Comparison of ENCODE assay signal across 12 cellular contexts in the genomic region with DNA sequence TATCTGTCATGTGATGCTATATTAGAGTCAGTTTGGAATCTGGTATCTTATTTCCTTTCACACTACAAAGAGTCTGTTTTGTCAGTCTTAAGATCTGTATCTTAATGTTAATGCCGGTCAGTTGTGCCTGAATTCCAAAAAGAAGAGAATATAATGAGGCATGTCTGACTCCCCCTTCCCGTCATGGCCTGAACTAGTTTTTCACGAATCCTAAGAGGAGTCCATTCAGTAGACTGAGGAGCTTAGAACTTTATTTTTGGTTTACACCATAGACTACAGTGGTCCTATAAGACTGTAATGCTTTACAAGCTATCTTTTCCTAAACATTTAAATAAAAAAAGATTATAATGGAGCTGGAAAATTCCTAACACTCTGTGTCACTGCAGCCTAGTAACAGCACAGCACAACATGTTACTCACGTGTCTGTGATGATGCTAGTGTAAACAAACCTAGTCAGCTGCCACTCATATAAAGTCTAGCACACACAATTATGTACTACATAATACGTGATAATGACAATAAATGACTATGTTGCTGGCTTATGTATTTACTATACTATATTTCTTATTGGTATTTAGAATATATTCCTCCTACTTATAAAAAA. TPM values are rescaled to one million over a fixed set of nuclear protein-coding genes. Genes with fewer than 3 reads are reported as not detected.
DNase-seq lines count a peak whose midpoint lies in the region; ATAC-seq and TF ChIP-seq lines count a peak whose summit lies in the region.
"Had no signal": no experiment of that assay in that cellular context is flagged by ENCODE, and none has a peak within 500 bp of the region (broad histone marks: within the 10 kb centered on the region; RNA-seq: fewer than 3 reads in every experiment).

No MANE protein-coding gene starts in this region.

- CTCF ChIA-PET in mammary epithelial cell (lab: Charles Lee; ENCODE audit: low non-redundant PET) = interaction anchor here (0.7 kb wide), 1 partner anchor 596 kb away, joined by 5 read pairs; no protein-coding TSS in a partner anchor

- peak overlapping the region; percentile 18 for H3K27ac ChIP-seq in mammary epithelial cell (ENCODE audit: insufficient read depth, low read depth, low read length)
- H3K27ac ChIP-seq in mesenchymal stem cell (ENCODE audit: low read length, poor library complexity, severe bottlenecking) = no peak overlapping the region
- no peak overlapping the region for H3K27ac ChIP-seq in upper lobe of left lung
- H3K27ac ChIP-seq: psoas muscle had no signal

- no peaks in the 10 kb centered on the region for H3K36me3 ChIP-seq in mammary epithelial cell (ENCODE audit: insufficient read depth, low read length)
- peaks cover 0 to 13% of the 10 kb centered on the region in 2 experiments for H3K36me3 ChIP-seq in mesenchymal stem cell (ENCODE audit: control insufficient read depth in 1 of 2, insufficient read depth in 2 of 2, low read depth in 1 of 2, low read length in 2 of 2)
- H3K36me3 ChIP-seq in upper lobe of left lung = peaks cover 0 to 5% (median 1%) of the 10 kb centered on the region in 4 donors

- TF ChIP-seq EP300 in upper lobe of left lung (IDR thresholded peaks at IDR 0.05) = no peak

- no peak overlapping the region for H4K91ac ChIP-seq in mesenchymal stem cell (ENCODE audit: low read length)

- H3K23ac ChIP-seq in mesenchymal stem cell (ENCODE audit: low read length in 2 of 2) = no peak overlapping the region

- no TSS peak for BruUV-seq in mammary epithelial cell (replicated peaks; lab: Mats Ljungman, UMichigan)

- no peak overlapping the region for H3K4ac ChIP-seq in mesenchymal stem cell (ENCODE audit: low read depth in 1 of 2, low read length in 2 of 2)

- H3K4me2 ChIP-seq in mammary epithelial cell (ENCODE audit: insufficient read depth, low read depth, low read length) = no peak overlapping the region
- no peak overlapping the region for H3K4me2 ChIP-seq in mesenchymal stem cell (ENCODE audit: low read length, poor library complexity, severe bottlenecking)

- H2AFZ ChIP-seq in mammary epithelial cell (ENCODE audit: low read depth, low read length) (no peak overlapping the region), mesenchymal stem cell (ENCODE audit: low read depth, low read length) (no peak overlapping the region)

- no peak for TF ChIP-seq CTCF in mammary epithelial cell (conservative IDR thresholded peaks at IDR 0.05 in 1 of 2, IDR thresholded peaks at IDR 0.05 in 1 of 2; ENCODE audit: extremely low read depth in 1 of 2, insufficient read depth in 1 of 2, low read depth in 1 of 2, low read length in 2 of 2)
- TF ChIP-seq CTCF in upper lobe of left lung (IDR thresholded peaks at IDR 0.05) = no peak

- peaks cover 6% of the 10 kb centered on the region for H3K4me1 ChIP-seq in mammary epithelial cell (ENCODE audit: insufficient read depth, low read length)
- peaks cover 2% of the 10 kb centered on the region for H3K4me1 ChIP-seq in mesenchymal stem cell (ENCODE audit: control insufficient read depth, insufficient read depth, low read depth, low read length)
- H3K4me1 ChIP-seq in upper lobe of left lung = peaks cover 0 to 11% (median 4%) of the 10 kb centered on the region in 4 donors
- H3K4me1 ChIP-seq: psoas muscle had no signal

- no peak overlapping the region for H3K18ac ChIP-seq in mesenchymal stem cell (ENCODE audit: low read depth in 1 of 2, low read length in 2 of 2)

- no peak overlapping the region for H2BK12ac ChIP-seq in mesenchymal stem cell (ENCODE audit: low read length in 2 of 2)

- H3K27me3 ChIP-seq in mammary epithelial cell (ENCODE audit: insufficient read depth, low read length) (no peaks in the 10 kb centered on the region), mesenchymal stem cell (ENCODE audit: control insufficient read depth in 1 of 2, insufficient read depth in 1 of 2, low read length in 2 of 2) (no peaks in the 10 kb centered on the region), upper lobe of left lung (no peaks in the 10 kb centered on the region)

- H2BK15ac ChIP-seq in mesenchymal stem cell (ENCODE audit: low read depth, poor library complexity, severe bottlenecking) = no peak overlapping the region

- ATAC-seq in GM19035 (IDR thresholded peaks at IDR 0.05; ENCODE audit: unreplicated experiment) (no peak), upper lobe of left lung (ENCODE audit: low FRiP score in 2 of 2) (no peak)
- ATAC-seq: psoas muscle had no signal

- H3K4me3 ChIP-seq in mammary epithelial cell (replicated peaks in 1 of 3; ENCODE audit: insufficient read depth in 1 of 3, low read depth in 2 of 3, low read length in 3 of 3) = no peak overlapping the region
- H3K4me3 ChIP-seq in mesenchymal stem cell (ENCODE audit: insufficient read depth in 1 of 2, low read depth in 1 of 2, low read length in 2 of 2) = no peak overlapping the region
- H3K4me3 ChIP-seq in upper lobe of left lung = no peak overlapping the region
- H3K4me3 ChIP-seq: psoas muscle had no signal

- no peaks in the 10 kb centered on the region for H4K20me1 ChIP-seq in mammary epithelial cell (ENCODE audit: insufficient read depth, low read length)

- H4K8ac ChIP-seq in mesenchymal stem cell (ENCODE audit: low read length) = no peak overlapping the region

- in situ Hi-C loops in mammary epithelial cell (cut with MboI; ENCODE audit: low sequenced_read_pairs in 2 of 2) = no loop called here

- peaks cover 16% of the 10 kb centered on the region for H3K79me1 ChIP-seq in mesenchymal stem cell (replicated peaks; ENCODE audit: low read length, poor library complexity, severe bottlenecking)

- H3K79me2 ChIP-seq in mammary epithelial cell (ENCODE audit: insufficient read depth, low read length) = no peaks in the 10 kb centered on the region

- intact Hi-C loops in mammary epithelial cell (cut with micrococcal nuclease) = no loop called here

- no peak overlapping the region for H3K9ac ChIP-seq in mammary epithelial cell (ENCODE audit: insufficient read depth, low read length)
- H3K9ac ChIP-seq in mesenchymal stem cell (ENCODE audit: low read length) = peak overlapping the region; percentile 73

- DNase-seq in DMS53 (lab: John Stamatoyannopoulos, UW) (peak; percentile 90), NCI-H146 (lab: John Stamatoyannopoulos, UW) (peak; percentile 44), mammary epithelial cell (peak; percentile 42), mesenchymal stem cell (peak; percentile 85), upper lobe of left lung (no peak), GF-D8 (lab: John Stamatoyannopoulos, UW) (no peak)
- no peak for DNase-seq in activated CD4-positive, alpha-beta T cell treated with anti-CD3 and anti-CD28 coated beads for 4 hours
- DNase-seq: activated CD4-positive, alpha-beta T cell treated with anti-CD3 and anti-CD28 coated beads, Interleukin-2, amount 10 ng/mL, durations not matched to agents 7 days and 5 days; amygdala; KBM-7; psoas muscle had no signal

- H2BK120ac ChIP-seq in mesenchymal stem cell (ENCODE audit: low read depth, low read length) = no peak overlapping the region

- dilution Hi-C loops in mammary epithelial cell (cut with HindIII; ENCODE audit: low sequenced_read_pairs) = no loop called here

- no peak for TF ChIP-seq POLR2A in upper lobe of left lung (IDR thresholded peaks at IDR 0.05)

- H3K14ac ChIP-seq in mesenchymal stem cell (ENCODE audit: low read length in 2 of 2) = no peak overlapping the region

- WGBS in mammary epithelial cell (ENCODE audit: low coverage, missing lambda C conversion rate) = 77% methylated on average over 5 of the region's 5 CpGs
- 52% methylated on average over 2 of the region's 5 CpGs for WGBS in mesenchymal stem cell
- 76 to 77% methylated on average over 5 of the region's 5 CpGs for WGBS in upper lobe of left lung, 2 donors

- no peak overlapping the region for H2AK5ac ChIP-seq in mesenchymal stem cell (ENCODE audit: low read length, severe bottlenecking)

- H3K9me3 ChIP-seq in mammary epithelial cell (replicated peaks; ENCODE audit: insufficient read depth, low read length) (no peaks in the 10 kb centered on the region), mesenchymal stem cell (ENCODE audit: control insufficient read depth, low read length) (no peaks in the 10 kb centered on the region), upper lobe of left lung (no peaks in the 10 kb centered on the region)
- H3K9me3 ChIP-seq: psoas muscle had no signal

- no peak overlapping the region for H2BK5ac ChIP-seq in mesenchymal stem cell (ENCODE audit: low read depth, low read length, poor library complexity, severe bottlenecking)

RNA-seq across cellular contexts. Expression of a gene that starts 50.6 kb away (rescaled TPM):
- total RNA-seq in mammary epithelial cell (10 to 100 TPM; 44.3 to 50.7 TPM), upper lobe of left lung (10 to 100 TPM; 32.1 to 96.4 (median 48.4) TPM)
- polyA plus RNA-seq in mammary epithelial cell = 10.4 TPM
- polyA minus RNA-seq in mammary epithelial cell = 97.7 TPM
- polyA plus RNA-seq in mesenchymal stem cell (2013, experiment 1 of 2) = 29.6 TPM
- 29.9 TPM for polyA plus RNA-seq in mesenchymal stem cell (2013, experiment 2 of 2)

Comparison
In these comparisons a context has a peak if more than half of its experiments do, and no peak if none do; other contexts are left out.
1. DNase-seq: peak in DMS53 (single experiment), NCI-H146 (single experiment), mammary epithelial cell (single experiment) and mesenchymal stem cell (single experiment); none in upper lobe of left lung (0 of 2), GF-D8 (single experiment) and activated CD4-positive, alpha-beta T cell treated with anti-CD3 and anti-CD28 coated beads for 4 hours (0 of 2).